ENCODE assay signal across 17 cellular contexts in the genomic region with DNA sequence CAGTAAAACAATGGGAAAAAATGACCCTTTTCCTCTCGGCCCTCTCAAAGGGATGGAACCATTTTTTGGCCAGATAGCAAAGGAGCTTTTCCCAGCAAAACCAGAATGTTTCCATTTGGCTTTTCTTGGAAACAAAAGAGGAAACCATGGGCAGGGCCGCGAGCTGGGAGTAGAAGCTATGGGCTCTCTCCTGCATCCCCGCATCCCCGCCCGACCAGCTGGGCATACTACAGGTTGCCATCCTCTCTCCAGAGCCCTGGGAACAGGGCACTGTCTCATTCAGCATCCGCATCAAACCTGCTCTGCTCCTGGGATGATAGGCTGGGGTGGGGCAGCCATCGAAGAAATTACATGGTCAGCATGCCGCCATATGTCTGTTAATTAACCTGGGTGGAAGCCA. TPM values are rescaled to one million over a fixed set of nuclear protein-coding genes. Genes with fewer than 3 reads are reported as not detected.
DNase-seq lines count a peak whose midpoint lies in the region; ATAC-seq and TF ChIP-seq lines count a peak whose summit lies in the region.
"Had no signal": no experiment of that assay in that cellular context is flagged by ENCODE, and none has a peak within 500 bp of the region (broad histone marks: within the 10 kb centered on the region; RNA-seq: fewer than 3 reads in every experiment).

No MANE protein-coding gene starts in this region.

- H3K9me3 ChIP-seq in neural progenitor cell (ENCODE audit: low read depth) (no peaks in the 10 kb centered on the region), thyroid gland (no peaks in the 10 kb centered on the region), WERI-Rb-1 (ENCODE audit: severe bottlenecking) (no peaks in the 10 kb centered on the region)
- H3K9me3 ChIP-seq in effector memory CD4-positive, alpha-beta T cell (ENCODE audit: control insufficient read depth, low read length) = no peaks in the 10 kb centered on the region
- H3K9me3 ChIP-seq: Caco-2 had no signal

- no peak overlapping the region for H3K4me3 ChIP-seq in neural progenitor cell
- no peak overlapping the region for H3K4me3 ChIP-seq in thyroid gland (replicated peaks in 1 of 3)
- H3K4me3 ChIP-seq in WERI-Rb-1 (ENCODE audit: low read depth, low read length) = no peak overlapping the region
- no peak overlapping the region for H3K4me3 ChIP-seq in effector memory CD4-positive, alpha-beta T cell (ENCODE audit: insufficient read depth, low read depth, low read length, poor library complexity, severe bottlenecking)

- no peak overlapping the region for H3K4me2 ChIP-seq in neural progenitor cell

- DNase-seq in epithelial cell of prostate (ENCODE audit: low read depth, low spot score) = no peak
- DNase-seq in neural progenitor cell (ENCODE audit: low spot score) = no peak
- DNase-seq in thyroid gland = no peak
- no peak for DNase-seq in WERI-Rb-1
- no peak for DNase-seq in T1000 (lab: John Stamatoyannopoulos, UW)
- DNase-seq in effector memory CD4-positive, alpha-beta T cell = no peak
- DNase-seq: activated CD4-positive, alpha-beta T cell treated with anti-CD3 and anti-CD28 coated beads, Interleukin-2, amount 50 U/mL, for 4 hours; activated naive CD4-positive, alpha-beta T cell treated with anti-CD3 and anti-CD28 coated beads for 36 hours; activated T-cell treated with anti-CD3 and anti-CD28 coated beads, Interleukin-2, amount 50 U/mL, for 24 hours; Caco-2; H9; NCI-H187 treated with DMSO at 0.1 percent for 48 hours; nephron progenitor cell; stimulated activated naive B cell treated with anti-CD40 and anti-IgM and Interleukin-4, amounts not matched to agents 10 μg/mL and 1 μg/mL and 100 μg/mL, for 72 hours; SW 1271 had no signal

- H4K20me1 ChIP-seq in neural progenitor cell (ENCODE audit: low read depth) = no peaks in the 10 kb centered on the region

- TF ChIP-seq POLR2A in thyroid gland (IDR thresholded peaks at IDR 0.05) = no peak

- H3K4me1 ChIP-seq in neural progenitor cell (peaks cover 14% of the 10 kb centered on the region), thyroid gland (peaks cover 87 to 97% of the 10 kb centered on the region in 2 donors)
- no peaks in the 10 kb centered on the region for H3K4me1 ChIP-seq in effector memory CD4-positive, alpha-beta T cell (ENCODE audit: control insufficient read depth, insufficient read depth, low read length, poor library complexity, severe bottlenecking)

- intact Hi-C loops in thyroid gland (cut with DNase I) = loop anchor here (10.0 kb wide), 1 partner anchor 314 kb away; the partner anchor contains the start of gene GAPDH

- no peak overlapping the region for H2AFZ ChIP-seq in neural progenitor cell (replicated peaks)

- H3K27ac Mint-ChIP-seq in neural progenitor cell = no peak overlapping the region
- H3K27ac Mint-ChIP-seq: activated naive CD4-positive, alpha-beta T cell treated with anti-CD3 and anti-CD28 coated beads for 36 hours; activated T-cell treated with anti-CD3 and anti-CD28 coated beads, Interleukin-2, amount 50 U/mL, for 24 hours; nephron progenitor cell; stimulated activated naive B cell treated with anti-CD40 and anti-IgM and Interleukin-4, amounts not matched to agents 10 μg/mL and 1 μg/mL and 100 μg/mL, for 72 hours had no signal

- no peak for TF ChIP-seq CTCF in VCaP (conservative IDR thresholded peaks at IDR 0.05)
- no peak for TF ChIP-seq CTCF in neural progenitor cell (IDR thresholded peaks at IDR 0.05)
- no peak for TF ChIP-seq CTCF in thyroid gland (IDR thresholded peaks at IDR 0.05)
- TF ChIP-seq CTCF in WERI-Rb-1 (IDR thresholded peaks at IDR 0.05; ENCODE audit: low read depth, low read length) = no peak

- H3K27me3 ChIP-seq in neural progenitor cell (no peaks in the 10 kb centered on the region), thyroid gland (no peaks in the 10 kb centered on the region), WERI-Rb-1 (ENCODE audit: insufficient read depth, low read depth, severe bottlenecking) (no peaks in the 10 kb centered on the region)
- H3K27me3 ChIP-seq in effector memory CD4-positive, alpha-beta T cell (replicated peaks; ENCODE audit: control insufficient read depth, insufficient read depth, low read length, poor library complexity, severe bottlenecking) = no peaks in the 10 kb centered on the region

- H3K79me2 ChIP-seq in neural progenitor cell (ENCODE audit: low read depth) = no peaks in the 10 kb centered on the region

- WGBS in thyroid gland, 2 donors = 82 to 90% methylated on average over 9 of the region's 9 CpGs

- H3K9me3 Mint-ChIP-seq in neural progenitor cell = no peaks in the 10 kb centered on the region
- H3K9me3 Mint-ChIP-seq: activated naive CD4-positive, alpha-beta T cell treated with anti-CD3 and anti-CD28 coated beads for 36 hours; activated T-cell treated with anti-CD3 and anti-CD28 coated beads, Interleukin-2, amount 50 U/mL, for 24 hours; H9; nephron progenitor cell; stimulated activated naive B cell treated with anti-CD40 and anti-IgM and Interleukin-4, amounts not matched to agents 10 μg/mL and 1 μg/mL and 100 μg/mL, for 72 hours had no signal

- ATAC-seq in HG02588 (IDR thresholded peaks at IDR 0.05; ENCODE audit: unreplicated experiment) = no peak
- ATAC-seq: stimulated activated naive B cell treated with anti-CD40 and anti-IgM and Interleukin-4, amounts not matched to agents 10 μg/mL and 1 μg/mL and 100 μg/mL, for 72 hours had no signal

- H3K27ac ChIP-seq in VCaP (peak overlapping the region; percentile 7; the same call in 1 of the 2 replicates), epithelial cell of prostate (peak overlapping the region; percentile 99), neural progenitor cell (no peak overlapping the region), thyroid gland (peak overlapping the region; percentile 72 to 98 (median 92)), WERI-Rb-1 (no peak overlapping the region)
- no peak overlapping the region for H3K27ac ChIP-seq in effector memory CD4-positive, alpha-beta T cell (ENCODE audit: insufficient read depth, low read length, poor library complexity, severe bottlenecking)

- H3F3A ChIP-seq in neural progenitor cell (ENCODE audit: low read depth) = peaks cover 6% of the 10 kb centered on the region

- H3K27me3 Mint-ChIP-seq in neural progenitor cell (ENCODE audit: insufficient read depth, low read depth) = peaks cover 22% of the 10 kb centered on the region
- H3K27me3 Mint-ChIP-seq: activated T-cell treated with anti-CD3 and anti-CD28 coated beads, Interleukin-2, amount 50 U/mL, for 24 hours had no signal

- H3K36me3 Mint-ChIP-seq in neural progenitor cell = no peaks in the 10 kb centered on the region

- H3K36me3 ChIP-seq in neural progenitor cell (no peaks in the 10 kb centered on the region), thyroid gland (no peaks in the 10 kb centered on the region), WERI-Rb-1 (no peaks in the 10 kb centered on the region)
- H3K36me3 ChIP-seq in effector memory CD4-positive, alpha-beta T cell (ENCODE audit: control insufficient read depth, insufficient read depth, low read length) = no peaks in the 10 kb centered on the region

- H3K9ac ChIP-seq in neural progenitor cell = no peak overlapping the region

- H3K4me3 Mint-ChIP-seq in neural progenitor cell = peak overlapping the region; percentile 25
- H3K4me3 Mint-ChIP-seq: activated naive CD4-positive, alpha-beta T cell treated with anti-CD3 and anti-CD28 coated beads for 36 hours; activated T-cell treated with anti-CD3 and anti-CD28 coated beads, Interleukin-2, amount 50 U/mL, for 24 hours; H9; nephron progenitor cell; stimulated activated naive B cell treated with anti-CD40 and anti-IgM and Interleukin-4, amounts not matched to agents 10 μg/mL and 1 μg/mL and 100 μg/mL, for 72 hours had no signal

- peaks cover 59% of the 10 kb centered on the region for H3K4me1 Mint-ChIP-seq in neural progenitor cell

RNA-seq across cellular contexts. Expression of gene CD9, which starts 20.9 kb away (rescaled TPM):
- total RNA-seq in neural progenitor cell (ENCODE audit: low replicate concordance) (3.1 and 3.6 TPM in 2 replicates), thyroid gland (100 to 1,000 TPM; 367 to 494 (median 375) TPM)

Comparison
In these comparisons a context has a peak if more than half of its experiments do, and no peak if none do; other contexts are left out.
1. H3K27ac ChIP-seq: peak in VCaP (single experiment), epithelial cell of prostate (single experiment) and thyroid gland (3 of 3); none in neural progenitor cell (single experiment), WERI-Rb-1 (single experiment) and effector memory CD4-positive, alpha-beta T cell (single experiment).
2. RNA of gene CD9, which starts 20.9 kb away (total RNA-seq): 367 to 494 TPM in thyroid gland; 3.1 to 3.6 TPM in neural progenitor cell; every median in the first group is over 10 times any median in the second.